9 cellular contexts compared by ENCODE assay signal in genomic region chr3:95705786-95706418, GRCh38.
DNase-seq lines count a peak whose midpoint lies in the region; ATAC-seq, FAIRE-seq and TF ChIP-seq lines count a peak whose summit lies in the region.
"Had no signal": no experiment of that assay in that cellular context is flagged by ENCODE, and none has a peak within 500 bp of the region (broad histone marks: within the 10 kb centered on the region; RNA-seq: fewer than 3 reads in every experiment).

No MANE protein-coding gene starts in this region.

- WGBS in GM12878 (ENCODE audit: insufficient coverage, insufficient replicate concordance, low lambda C conversion rate, missing lambda C conversion rate), result 63% methylated on average over 9 of the region's 9 CpGs
- WGBS in esophagus squamous epithelium, 2 donors, result 78% methylated on average over 9 of the region's 9 CpGs

- POLR2A ChIA-PET in GM12878 (lab: Charles Lee), result no interaction called here

- H3K79me2 ChIP-seq in GM12878 (ENCODE audit: control insufficient read depth, insufficient read depth, low read length), result no peaks in the 10 kb centered on the region

- CTCF ChIA-PET in GM12878 (lab: Yijun Ruan, JAX), result interaction anchor here (1.0 kb wide), 1 partner anchor 16 kb away, joined by 5 read pairs; no protein-coding TSS in a partner anchor

- H3K9ac ChIP-seq in GM12878 (ENCODE audit: control insufficient read depth, insufficient read depth, low read length), result no peak overlapping the region

- no peak for TF ChIP-seq EP300 in GM12878 (IDR thresholded peaks at IDR 0.05; ENCODE audit: borderline replicate concordance in 1 of 2, control insufficient read depth in 1 of 2, low read depth in 2 of 2, low read length in 2 of 2)

- 0 out of 2 replicates have a peak overlapping the region, but pooled peaks have one; percentile 17 for H3K4me2 ChIP-seq in GM12878 (ENCODE audit: control insufficient read depth, insufficient read depth)

- H3K9me3 ChIP-seq in GM12878 (replicated peaks; ENCODE audit: control insufficient read depth, insufficient read depth, low read length), result no peaks in the 10 kb centered on the region
- H3K9me3 ChIP-seq in esophagus squamous epithelium, result peaks cover 0 to 7% (median 6%) of the 10 kb centered on the region in 3 donors

- no peak for TF ChIP-seq CTCF in GM12878 (IDR thresholded peaks at IDR 0.05 in 2 of 3, conservative IDR thresholded peaks at IDR 0.05 in 1 of 3; ENCODE audit: control insufficient read depth in 2 of 3, extremely low read depth in 1 of 3, insufficient read depth in 1 of 3, low read depth in 3 of 3, low read length in 3 of 3)
- no peak for TF ChIP-seq CTCF in esophagus squamous epithelium (IDR thresholded peaks at IDR 0.05)

- H4K20me1 ChIP-seq in GM12878 (ENCODE audit: control insufficient read depth, insufficient read depth), result no peaks in the 10 kb centered on the region

- no peak for FAIRE-seq in GM12878 (lab: Jason Lieb, UNC)

- no peak overlapping the region for H3K27ac ChIP-seq in GM12878 (ENCODE audit: control insufficient read depth, insufficient read depth)
- H3K27ac ChIP-seq in esophagus squamous epithelium, result no peak overlapping the region

- no peaks in the 10 kb centered on the region for H3K4me1 ChIP-seq in GM12878 (ENCODE audit: control insufficient read depth, insufficient read depth, low read length)
- H3K4me1 ChIP-seq in esophagus squamous epithelium, result no peaks in the 10 kb centered on the region

- no peaks in the 10 kb centered on the region for H3K36me3 ChIP-seq in GM12878 (ENCODE audit: control insufficient read depth in 2 of 2, insufficient read depth in 2 of 2, low read length in 1 of 2)
- H3K36me3 ChIP-seq in esophagus squamous epithelium, result no peaks in the 10 kb centered on the region

- intact Hi-C loops in GM12878 (cut with micrococcal nuclease; ENCODE audit: unreplicated experiment), result no loop called here
- intact Hi-C loops in esophagus squamous epithelium (cut with DNase I), result no loop called here

- H2AFZ ChIP-seq in GM12878 (ENCODE audit: control insufficient read depth, low read depth, low read length), result no peak overlapping the region

- ATAC-seq in GM19463 (IDR thresholded peaks at IDR 0.05; ENCODE audit: unreplicated experiment) (peak; percentile 68), GM12878 (peak; percentile 59), GM21526 (IDR thresholded peaks at IDR 0.05; ENCODE audit: low FRiP score, unreplicated experiment) (no peak)
- ATAC-seq: WTC11 had no signal

- in situ Hi-C loops in GM12878 (cut with MboI), result no loop called here

- RAD21 ChIA-PET in GM12878 (lab: Charles Lee; ENCODE audit: unreplicated experiment), result no interaction called here

- H3K27me3 ChIP-seq in GM12878 (replicated peaks in 1 of 2; ENCODE audit: control insufficient read depth in 2 of 2, insufficient read depth in 2 of 2, low read length in 1 of 2) (no peaks in the 10 kb centered on the region), esophagus squamous epithelium (no peaks in the 10 kb centered on the region)

- no peak for TF ChIP-seq RAD21 in GM12878 (IDR thresholded peaks at IDR 0.05; ENCODE audit: insufficient read depth, low read depth, low read length)

- no peak overlapping the region for H3K4me3 ChIP-seq in GM12878
- peak overlapping the region in 1 of 4 donors; percentile 14 for H3K4me3 ChIP-seq in esophagus squamous epithelium

- DNase-seq in CD1c-positive myeloid dendritic cell (ENCODE audit: extremely low spot score), result peak; percentile 27
- peak; percentile 81 to 86 for DNase-seq in Kasumi-1 (lab: John Stamatoyannopoulos, UW)
- DNase-seq in GM12878 (ENCODE audit: low read depth, low spot score), result no peak
- DNase-seq in NCI-H1417 (lab: John Stamatoyannopoulos, UW), result no peak
- no peak for DNase-seq in esophagus squamous epithelium (lab: John Stamatoyannopoulos, UW)
- no peak for DNase-seq in mesenteric fat pad (ENCODE audit: low spot score)

- TF ChIP-seq POLR2A in GM12878 (IDR thresholded peaks at IDR 0.05; ENCODE audit: low read depth, low read length), result no peak
- no peak for TF ChIP-seq POLR2A in esophagus squamous epithelium (IDR thresholded peaks at IDR 0.05)

- BruUV-seq in GM12878 (replicated peaks; lab: Mats Ljungman, UMichigan), result no TSS peak

- SMC1A ChIA-PET in GM12878 (lab: Charles Lee; ENCODE audit: uncharacterized antibody, unreplicated experiment), result interaction anchor here (0.8 to 1.3 kb wide), 3 partner anchors 13 to 30 kb away, joined by 3 to 4 read pairs (median 3); no protein-coding TSS in a partner anchor

TF ChIP-seq in GM12878, 131 proteins besides CTCF, POLR2A, EP300 and RAD21:
- TF ChIP-seq TAF1 (IDR thresholded peaks at IDR 0.05; ENCODE audit: borderline replicate concordance, low read depth, low read length) (no peak), SUZ12 (IDR thresholded peaks at IDR 0.05; ENCODE audit: unreplicated experiment) (no peak), DPF2 (IDR thresholded peaks at IDR 0.05) (0 out of 2 replicates have a peak, but pooled peaks have one; percentile 27), CBX5 (IDR thresholded peaks at IDR 0.05; ENCODE audit: low read depth) (0 out of 2 replicates have a peak, but pooled peaks have one; percentile 36)
- TF ChIP-seq, protein P1, sequence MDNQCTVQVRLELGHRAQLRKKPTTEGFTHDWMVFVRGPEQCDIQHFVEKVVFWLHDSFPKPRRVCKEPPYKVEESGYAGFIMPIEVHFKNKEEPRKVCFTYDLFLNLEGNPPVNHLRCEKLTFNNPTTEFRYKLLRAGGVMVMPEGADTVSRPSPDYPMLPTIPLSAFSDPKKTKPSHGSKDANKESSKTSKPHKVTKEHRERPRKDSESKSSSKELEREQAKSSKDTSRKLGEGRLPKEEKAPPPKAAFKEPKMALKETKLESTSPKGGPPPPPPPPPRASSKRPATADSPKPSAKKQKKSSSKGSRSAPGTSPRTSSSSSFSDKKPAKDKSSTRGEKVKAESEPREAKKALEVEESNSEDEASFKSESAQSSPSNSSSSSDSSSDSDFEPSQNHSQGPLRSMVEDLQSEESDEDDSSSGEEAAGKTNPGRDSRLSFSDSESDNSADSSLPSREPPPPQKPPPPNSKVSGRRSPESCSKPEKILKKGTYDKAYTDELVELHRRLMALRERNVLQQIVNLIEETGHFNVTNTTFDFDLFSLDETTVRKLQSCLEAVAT (IDR thresholded peaks at IDR 0.05), result 0 out of 2 replicates have a peak, but pooled peaks have one; percentile 21

Comparison
In these comparisons a context has a peak if more than half of its experiments do, and no peak if none do; other contexts are left out.
1. DNase-seq: peak in CD1c-positive myeloid dendritic cell (single experiment) and Kasumi-1 (2 of 2); none in GM12878 (single experiment), NCI-H1417 (0 of 3), esophagus squamous epithelium (single experiment) and mesenteric fat pad (single experiment).